In genomic region chr6:134894800-134895199, GRCh38 we compare ENCODE assay signal across 23 cellular contexts. TPM values are rescaled to one million over a fixed set of nuclear protein-coding genes. Genes with fewer than 3 reads are reported as not detected.
"Had no signal": no experiment of that assay in that cellular context is flagged by ENCODE, and none has a peak within 500 bp of the region (broad histone marks: within the 10 kb centered on the region; RNA-seq: fewer than 3 reads in every experiment).

No MANE protein-coding gene starts in this region.

- H3K9ac ChIP-seq: parathyroid adenoma had no signal

- DNase-seq: nephron progenitor cell; occipital lobe; ovary; posterior cingulate gyrus; psoas muscle; right cardiac atrium; right lobe of liver; sigmoid colon; small intestine; stimulated activated CD4-positive, alpha-beta T cell treated with anti-CD3 and anti-CD28 coated beads, Interleukin-15, amount 100 ng/mL, for 24 hours; stimulated activated CD4-positive, alpha-beta T cell treated with anti-CD3 and anti-CD28 coated beads, Interleukin-2, amount 100 ng/mL, for 24 hours; stimulated activated CD4-positive, alpha-beta T cell treated with anti-CD3 and anti-CD28 coated beads, Interleukin-2, amount 100 ng/mL, for 48 hours; stimulated activated CD4-positive, alpha-beta T cell treated with anti-CD3 and anti-CD28 coated beads, Interleukin-4, amount 100 ng/mL, for 24 hours; stimulated activated naive B cell treated with anti-CD40 and anti-IgM and Interleukin-4, amounts not matched to agents 10 μg/mL and 1 μg/mL and 100 μg/mL, for 72 hours; stimulated activated naive CD4-positive, alpha-beta T cell treated with Interleukin-2 at 50 U/mL for 16 hours; stomach; thyroid gland; upper lobe of left lung had no signal

- H3K9me3 ChIP-seq: ovary, right lobe of liver, sigmoid colon, thoracic aorta, thyroid gland had no signal

- H3K36me3 ChIP-seq: ovary, right lobe of liver, sigmoid colon, stomach, thoracic aorta, thyroid gland, tibial nerve, upper lobe of left lung, vagina had no signal

- H3K4me1 ChIP-seq: psoas muscle, sigmoid colon, stomach, tibial nerve, upper lobe of left lung, vagina had no signal

- ATAC-seq: psoas muscle; stimulated activated effector memory CD8-positive, alpha-beta T cell treated with anti-CD3 and anti-CD28 coated beads, Interleukin-12 subunit alpha, Interleukin-12 subunit beta, amount 100 ng/mL, for 72 hours; stimulated activated naive B cell treated with anti-CD40 and anti-IgM and Interleukin-4, amounts not matched to agents 10 μg/mL and 1 μg/mL and 100 μg/mL, for 72 hours had no signal

- H3K27me3 ChIP-seq: ovary, right lobe of liver, sigmoid colon, stomach, thyroid gland, tibial nerve, upper lobe of left lung, vagina had no signal

- H3K4me3 ChIP-seq: ovary, psoas muscle, right lobe of liver, sigmoid colon, stomach, thoracic aorta, thyroid gland, tibial nerve, upper lobe of left lung, vagina had no signal

- H3K79me2 ChIP-seq: parathyroid adenoma had no signal

- H3K27ac ChIP-seq: ovary, parathyroid adenoma, psoas muscle, sigmoid colon, stomach, thoracic aorta, tibial nerve, upper lobe of left lung, vagina had no signal

RNA-seq across cellular contexts. Expression of gene ALDH8A1, which starts 55.1 kb away (rescaled TPM):
- total RNA-seq: vagina had no signal
